ENCODE assay signal across 8 cellular contexts in the genomic region with DNA sequence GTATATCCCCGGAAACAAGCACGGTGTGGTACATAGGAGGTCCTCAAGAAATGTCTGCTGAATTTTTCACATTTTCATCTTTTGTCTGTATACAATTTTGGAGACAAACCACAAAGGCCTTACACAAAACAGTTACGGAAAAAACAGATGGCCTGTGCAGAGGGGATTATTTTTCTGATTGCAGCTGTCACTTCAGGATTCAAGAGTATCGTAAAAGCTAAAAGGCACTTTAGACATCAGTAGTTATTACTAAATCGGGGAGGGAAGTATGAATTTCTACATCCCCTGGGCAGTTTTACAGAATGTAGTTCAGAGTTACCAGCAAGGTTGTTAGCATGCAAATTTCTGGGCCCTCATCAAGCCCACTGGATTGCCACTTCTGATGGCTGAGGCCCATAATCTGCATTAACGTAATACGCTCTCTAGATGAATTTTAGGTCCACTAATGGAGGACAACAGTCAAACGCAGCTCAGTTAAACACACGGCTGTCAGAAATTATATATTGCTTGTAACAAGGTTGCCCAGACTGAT. TPM values are rescaled to one million over a fixed set of nuclear protein-coding genes. Genes with fewer than 3 reads are reported as not detected.
DNase-seq lines count a peak whose midpoint lies in the region; ATAC-seq, FAIRE-seq and TF ChIP-seq lines count a peak whose summit lies in the region.

No MANE protein-coding gene starts in this region.

- 73 to 92% methylated on average over 7 to 9 of the region's 9 CpGs for WGBS in gastroesophageal sphincter (ENCODE audit: low coverage in 1 of 2), 2 donors

- H3K27me3 ChIP-seq in gastroesophageal sphincter: no peaks in the 10 kb centered on the region
- H3K27me3 ChIP-seq in thoracic aorta (replicated peaks; ENCODE audit: insufficient read depth): no peaks in the 10 kb centered on the region

- no peak for DNase-seq in activated CD4-positive, alpha-beta T cell treated with anti-CD3 and anti-CD28 coated beads, Interleukin-2, amount 10 ng/mL, durations not matched to agents 24 days and 14 days
- DNase-seq in activated CD4-positive, alpha-beta T cell treated with anti-CD3 and anti-CD28 coated beads, Interleukin-2, amount 50 U/mL, for 4 hours: no peak
- DNase-seq in T-cell: no peak
- no peak for DNase-seq in thoracic aorta (ENCODE audit: low spot score)
- DNase-seq in H54 (ENCODE audit: insufficient read length, low spot score): no peak
- no peak for DNase-seq in iPS-NIHi7 (ENCODE audit: extremely low spot score)
- no peak for DNase-seq in NCI-H345 (lab: John Stamatoyannopoulos, UW)

- intact Hi-C loops in activated CD4-positive, alpha-beta T cell treated with anti-CD3 and anti-CD28 coated beads, Interleukin-2, amount 10 ng/mL, durations not matched to agents 24 days and 14 days (cut with micrococcal nuclease): loop anchor here (1.0 to 5.0 kb wide), 6 partner anchors 36 to 551 kb away; a partner anchor contains a TSS

- peak overlapping the region; percentile 94 for H3K4me3 Mint-ChIP-seq in activated CD4-positive, alpha-beta T cell treated with anti-CD3 and anti-CD28 coated beads, Interleukin-2, amount 10 ng/mL, durations not matched to agents 24 days and 14 days
- peak overlapping the region; percentile 80 to 88 (median 85) for H3K4me3 Mint-ChIP-seq in T-cell

- peaks cover 23% of the 10 kb centered on the region for H3K36me3 Mint-ChIP-seq in activated CD4-positive, alpha-beta T cell treated with anti-CD3 and anti-CD28 coated beads, Interleukin-2, amount 10 ng/mL, durations not matched to agents 24 days and 14 days (ENCODE audit: low read depth)
- peaks cover 11% of the 10 kb centered on the region for H3K36me3 Mint-ChIP-seq in T-cell

- H3K4me3 ChIP-seq in gastroesophageal sphincter: peak overlapping the region in 1 of 2 donors; percentile 85
- H3K4me3 ChIP-seq in thoracic aorta: peak overlapping the region; percentile 86

- no peaks in the 10 kb centered on the region for H3K9me3 ChIP-seq in gastroesophageal sphincter
- no peaks in the 10 kb centered on the region for H3K9me3 ChIP-seq in thoracic aorta

- H3K27ac ChIP-seq in gastroesophageal sphincter: peak overlapping the region in 3 of 4 donors; percentile 92 to 94 (median 92)
- H3K27ac ChIP-seq in thoracic aorta: no peak overlapping the region

- peak overlapping the region; percentile 99 for H3K27ac Mint-ChIP-seq in activated CD4-positive, alpha-beta T cell treated with anti-CD3 and anti-CD28 coated beads, Interleukin-2, amount 10 ng/mL, durations not matched to agents 24 days and 14 days
- H3K27ac Mint-ChIP-seq in T-cell: peak overlapping the region in 1 of 2 donors; percentile 87

- H3K36me3 ChIP-seq in gastroesophageal sphincter (peaks cover 0 to 14% of the 10 kb centered on the region in 2 donors), thoracic aorta (no peaks in the 10 kb centered on the region)

- H3K4me1 ChIP-seq in gastroesophageal sphincter (peaks cover 0 to 34% (median 5%) of the 10 kb centered on the region in 3 donors), thoracic aorta (ENCODE audit: control insufficient read depth in 1 of 2, low read depth in 2 of 2) (peaks cover 5 to 15% of the 10 kb centered on the region in 2 donors)

- TF ChIP-seq CTCF in gastroesophageal sphincter (IDR thresholded peaks at IDR 0.05) (no peak), thoracic aorta (IDR thresholded peaks at IDR 0.05) (no peak)

- no peak for FAIRE-seq in H54 (lab: Jason Lieb, UNC)

- CTCF ChIA-PET in T-cell (lab: Charles Lee): interaction anchor here (0.7 to 1.5 kb wide), 8 partner anchors 20 to 177 kb away, joined by 3 to 8 read pairs (median 4); a partner anchor contains a TSS

- POLR2A ChIA-PET in T-cell (lab: Charles Lee): interaction anchor here in 1 of 2 donors (1.3 kb wide), 1 partner anchor 149 kb away, joined by 6 read pairs; a partner anchor contains a TSS

- peaks cover 75% of the 10 kb centered on the region for H3K4me1 Mint-ChIP-seq in activated CD4-positive, alpha-beta T cell treated with anti-CD3 and anti-CD28 coated beads, Interleukin-2, amount 10 ng/mL, durations not matched to agents 24 days and 14 days
- H3K4me1 Mint-ChIP-seq in T-cell: peaks cover 65 to 80% (median 74%) of the 10 kb centered on the region in 3 donors

- H3K27me3 Mint-ChIP-seq in activated CD4-positive, alpha-beta T cell treated with anti-CD3 and anti-CD28 coated beads, Interleukin-2, amount 10 ng/mL, durations not matched to agents 24 days and 14 days: no peaks in the 10 kb centered on the region
- no peaks in the 10 kb centered on the region for H3K27me3 Mint-ChIP-seq in T-cell

- ATAC-seq in T-cell (replicated peaks in 1 of 4): no peak
- no peak for ATAC-seq in gastroesophageal sphincter
- no peak for ATAC-seq in thoracic aorta (ENCODE audit: insufficient number of reproducible peaks, low FRiP score, low read depth)

- peaks cover 5% of the 10 kb centered on the region for H3K9me3 Mint-ChIP-seq in activated CD4-positive, alpha-beta T cell treated with anti-CD3 and anti-CD28 coated beads, Interleukin-2, amount 10 ng/mL, durations not matched to agents 24 days and 14 days
- H3K9me3 Mint-ChIP-seq in T-cell: no peaks in the 10 kb centered on the region

- TF ChIP-seq EP300 in gastroesophageal sphincter (IDR thresholded peaks at IDR 0.05): no peak

- no peak for TF ChIP-seq POLR2A in gastroesophageal sphincter (IDR thresholded peaks at IDR 0.05)
- no peak for TF ChIP-seq POLR2A in H54 (IDR thresholded peaks at IDR 0.05; ENCODE audit: low read depth, low read length)

RNA-seq across cellular contexts. Expression of a gene that starts 1.2 kb away (rescaled TPM):
- 84.1 and 87.7 TPM in 2 replicates for total RNA-seq in activated CD4-positive, alpha-beta T cell treated with anti-CD3 and anti-CD28 coated beads, Interleukin-2, amount 10 ng/mL, durations not matched to agents 24 days and 14 days
- total RNA-seq in T-cell (10 to 100 TPM; 22.8 to 34.7 (median 30.9) TPM), gastroesophageal sphincter (10 to 100 TPM; 22.3 to 32.0 (median 24.4) TPM), thoracic aorta (10 to 100 TPM; 14.2 to 24.8 TPM)

Comparison
In these comparisons a context has a peak if more than half of its experiments do, and no peak if none do; other contexts are left out.
1. H3K27ac ChIP-seq: peak in gastroesophageal sphincter (3 of 4); none in thoracic aorta (0 of 2).